In genomic region chr6:21321076-21321475, GRCh38 we compare ENCODE assay signal across 19 cellular contexts.
DNase-seq lines count a peak whose midpoint lies in the region; ATAC-seq, FAIRE-seq and TF ChIP-seq lines count a peak whose summit lies in the region.
"Had no signal": no experiment of that assay in that cellular context is flagged by ENCODE, and none has a peak within 500 bp of the region (broad histone marks: within the 10 kb centered on the region; RNA-seq: fewer than 3 reads in every experiment).

No MANE protein-coding gene starts in this region.

- no peaks in the 10 kb centered on the region for H3K79me2 ChIP-seq in HepG2 (ENCODE audit: insufficient read depth, low read length)

- no peak overlapping the region for H3K27ac ChIP-seq in HepG2 (ENCODE audit: extremely low read length, insufficient read depth, low read length)
- no peak overlapping the region for H3K27ac ChIP-seq in right lobe of liver
- H3K27ac ChIP-seq: SJCRH30 had no signal

- 21% methylated on average over 6 of the region's 6 CpGs for WGBS in HepG2 (ENCODE audit: low lambda C conversion rate)
- WGBS in right lobe of liver (ENCODE audit: insufficient coverage, low coverage, low lambda C conversion rate, missing lambda C conversion rate): 27% methylated on average over 3 of the region's 6 CpGs

- no peak overlapping the region for H3K4me3 ChIP-seq in HepG2 (replicated peaks in 1 of 3; ENCODE audit: insufficient read depth in 1 of 3, low read depth in 2 of 3, low read length in 3 of 3)
- no peak overlapping the region for H3K4me3 ChIP-seq in right lobe of liver
- no peak overlapping the region for H3K4me3 ChIP-seq in epithelial cell of esophagus (ENCODE audit: low read length)
- H3K4me3 ChIP-seq: GM23338, K562, SJCRH30 had no signal

- H3K9ac ChIP-seq in HepG2 (ENCODE audit: insufficient read depth, low read depth, low read length): no peak overlapping the region

- no peaks in the 10 kb centered on the region for H4K20me1 ChIP-seq in HepG2 (ENCODE audit: insufficient read depth, low read length)

- H3K4me2 ChIP-seq in HepG2 (ENCODE audit: low read depth, low read length): no peak overlapping the region
- H3K4me2 ChIP-seq: GM23338 had no signal

- peaks cover 4% of the 10 kb centered on the region for H3K4me1 Mint-ChIP-seq in neural crest cell
- H3K4me1 Mint-ChIP-seq: B cell, GM23338 had no signal

- DNase-seq in HepG2 (ENCODE audit: low spot score) (no peak), right lobe of liver (no peak), epithelial cell of esophagus (ENCODE audit: low read depth) (peak; percentile 28), neural crest cell (ENCODE audit: low read depth, low spot score) (no peak), SW480 (ENCODE audit: low spot score) (no peak), GM03348 (ENCODE audit: low spot score) (no peak)
- DNase-seq: COR-L47, DMS 273 treated with DMSO at 0.1 percent for 48 hours, DND-41, HCEC 1CT, NCI-H1417 treated with DMSO at 0.1 percent for 48 hours, NCI-H1930, NCI-H345, NCI-H524 treated with DMSO at 0.1 percent for 48 hours, SJCRH30 had no signal

- in situ Hi-C loops in HepG2 (cut with HindIII; ENCODE audit: extremely low pct_ligation_motif_present, low pct_unique_long_range_greater_than_20kb): no loop called here

- TF ChIP-seq CTCF in HepG2 (CRISPR knock-in tag; IDR thresholded peaks at IDR 0.05) (no peak), right lobe of liver (IDR thresholded peaks at IDR 0.05) (no peak), epithelial cell of esophagus (IDR thresholded peaks at IDR 0.05; ENCODE audit: insufficient read depth, low read depth, low read length, missing control alignments) (no peak), neural crest cell (conservative IDR thresholded peaks at IDR 0.05) (no peak)

- intact Hi-C loops in HepG2 (cut with micrococcal nuclease; ENCODE audit: unreplicated experiment) (no loop called here), right lobe of liver (cut with DNase I) (no loop called here)

- H3K27me3 ChIP-seq in HepG2 (ENCODE audit: control insufficient read depth in 1 of 2, insufficient read depth in 2 of 2, low read length in 2 of 2) (peaks cover 0 to 5% of the 10 kb centered on the region in 2 experiments; a peak in 3 of 5 replicates), right lobe of liver (no peaks in the 10 kb centered on the region)
- H3K27me3 ChIP-seq: SJCRH30 had no signal

- TF ChIP-seq POLR2A in HepG2 (IDR thresholded peaks at IDR 0.05; ENCODE audit: insufficient read depth in 1 of 2, low read depth in 2 of 2, low read length in 2 of 2) (no peak), right lobe of liver (IDR thresholded peaks at IDR 0.05) (no peak)

- H3K36me3 Mint-ChIP-seq in neural crest cell (ENCODE audit: low read depth): peaks cover 3% of the 10 kb centered on the region

- H3K9me3 ChIP-seq in HepG2 (ENCODE audit: low read length): no peaks in the 10 kb centered on the region
- H3K9me3 ChIP-seq in right lobe of liver: no peaks in the 10 kb centered on the region
- H3K9me3 ChIP-seq: SJCRH30 had no signal

- H3K4me1 ChIP-seq in HepG2 (ENCODE audit: insufficient read depth, low read length): peaks cover 14% of the 10 kb centered on the region
- no peaks in the 10 kb centered on the region for H3K4me1 ChIP-seq in right lobe of liver
- H3K4me1 ChIP-seq: SJCRH30 had no signal

- CTCF ChIA-PET in HepG2 (lab: Yijun Ruan, JAX; ENCODE audit: low intra/inter-chr PET ratio, low total read pairs): no interaction called here

- BruUV-seq in HepG2 (replicated peaks; lab: Mats Ljungman, UMichigan): no TSS peak

- no peak overlapping the region for H3K4me3 Mint-ChIP-seq in neural crest cell
- H3K4me3 Mint-ChIP-seq: B cell, GM23338 had no signal

- no peak for TF ChIP-seq RAD21 in HepG2 (CRISPR knock-in tag; IDR thresholded peaks at IDR 0.05)

- POLR2A ChIA-PET in HepG2 (lab: Yijun Ruan, JAX): no interaction called here

- no peak for ATAC-seq in HepG2
- ATAC-seq in right lobe of liver: no peak
- no peak for ATAC-seq in HG02981 (IDR thresholded peaks at IDR 0.05; ENCODE audit: unreplicated experiment)
- ATAC-seq: GM23338 had no signal

- H2AFZ ChIP-seq in HepG2 (ENCODE audit: low read length): no peak overlapping the region
- H2AFZ ChIP-seq: GM23338 had no signal

- TF ChIP-seq EP300 in HepG2 (IDR thresholded peaks at IDR 0.05; ENCODE audit: low read depth in 2 of 2, low read length in 2 of 2): no peak
- no peak for TF ChIP-seq EP300 in HepG2 (CRISPR knock-in tag; IDR thresholded peaks at IDR 0.05; ENCODE audit: borderline replicate concordance)

- H3K27ac Mint-ChIP-seq in neural crest cell (ENCODE audit: unreplicated experiment): peak overlapping the region; percentile 45
- H3K27ac Mint-ChIP-seq: B cell, GM23338 had no signal

- no peak for FAIRE-seq in HepG2 (lab: Jason Lieb, UNC)
- FAIRE-seq: K562 had no signal

- no peaks in the 10 kb centered on the region for H3K36me3 ChIP-seq in HepG2 (replicated peaks in 1 of 2; ENCODE audit: control insufficient read depth in 1 of 2, insufficient read depth in 2 of 2, low read length in 2 of 2)
- no peaks in the 10 kb centered on the region for H3K36me3 ChIP-seq in right lobe of liver
- H3K36me3 ChIP-seq: SJCRH30 had no signal

- peaks cover 3% of the 10 kb centered on the region for H3K9me3 Mint-ChIP-seq in neural crest cell

- H3K27me3 Mint-ChIP-seq in neural crest cell (ENCODE audit: low read depth): no peaks in the 10 kb centered on the region
- H3K27me3 Mint-ChIP-seq: B cell had no signal

TF ChIP-seq in HepG2, 621 proteins besides CTCF, POLR2A, EP300 and RAD21 (continues in another document):
- TF ChIP-seq ZBTB25 (CRISPR knock-in tag; IDR thresholded peaks at IDR 0.05) (no peak), HMG20A (CRISPR knock-in tag; IDR thresholded peaks at IDR 0.05; ENCODE audit: borderline replicate concordance) (no peak), ZNF337 (CRISPR knock-in tag; IDR thresholded peaks at IDR 0.05; ENCODE audit: borderline replicate concordance, low read depth) (no peak), MAFK (conservative IDR thresholded peaks at IDR 0.05 in 1 of 2, IDR thresholded peaks at IDR 0.05 in 1 of 2; ENCODE audit: low read length in 2 of 2) (peak in 1 of 2 experiments; percentile 38; a peak in 2 of 4 replicates), ZNF547 (CRISPR knock-in tag; IDR thresholded peaks at IDR 0.05) (no peak), PRDM15 (CRISPR knock-in tag; IDR thresholded peaks at IDR 0.05) (no peak), NR2C2 (CRISPR knock-in tag; IDR thresholded peaks at IDR 0.05; ENCODE audit: borderline replicate concordance) (no peak), ZNF468 (CRISPR knock-in tag; IDR thresholded peaks at IDR 0.05) (no peak), MAFF (IDR thresholded peaks at IDR 0.05; ENCODE audit: low read depth, low read length) (peak; percentile 36; the same call in 1 of the 2 replicates)
- TF ChIP-seq, protein P1, sequence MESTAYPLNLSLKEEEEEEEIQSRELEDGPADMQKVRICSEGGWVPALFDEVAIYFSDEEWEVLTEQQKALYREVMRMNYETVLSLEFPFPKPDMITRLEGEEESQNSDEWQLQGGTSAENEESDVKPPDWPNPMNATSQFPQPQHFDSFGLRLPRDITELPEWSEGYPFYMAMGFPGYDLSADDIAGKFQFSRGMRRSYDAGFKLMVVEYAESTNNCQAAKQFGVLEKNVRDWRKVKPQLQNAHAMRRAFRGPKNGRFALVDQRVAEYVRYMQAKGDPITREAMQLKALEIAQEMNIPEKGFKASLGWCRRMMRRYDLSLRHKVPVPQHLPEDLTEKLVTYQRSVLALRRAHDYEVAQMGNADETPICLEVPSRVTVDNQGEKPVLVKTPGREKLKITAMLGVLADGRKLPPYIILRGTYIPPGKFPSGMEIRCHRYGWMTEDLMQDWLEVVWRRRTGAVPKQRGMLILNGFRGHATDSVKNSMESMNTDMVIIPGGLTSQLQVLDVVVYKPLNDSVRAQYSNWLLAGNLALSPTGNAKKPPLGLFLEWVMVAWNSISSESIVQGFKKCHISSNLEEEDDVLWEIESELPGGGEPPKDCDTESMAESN (CRISPR knock-in tag; conservative IDR thresholded peaks at IDR 0.05): no peak
